Comparison of ENCODE assay signal across 9 cellular contexts in genomic region chr3:130648293-130648692, GRCh38.
"Had no signal": no experiment of that assay in that cellular context is flagged by ENCODE, and none has a peak within 500 bp of the region (broad histone marks: within the 10 kb centered on the region; RNA-seq: fewer than 3 reads in every experiment).

No MANE protein-coding gene starts in this region.

- ATAC-seq: HCT116 had no signal

- H3K27ac ChIP-seq: GM23248 had no signal

- FAIRE-seq: HTR-8/SVneo had no signal

- H3K27ac Mint-ChIP-seq: HFFc6 had no signal

- H3K9me3 ChIP-seq: HAP-1 had no signal

- H3K4me3 ChIP-seq: GM23248, HAP-1 had no signal

- DNase-seq: GM23248, GOT3, H7, HFFc6, IMR-90, KBM-7 had no signal

- H3K4me3 Mint-ChIP-seq: HFFc6 had no signal

- H3K9me3 Mint-ChIP-seq: HFFc6 had no signal

- H3K4me1 ChIP-seq: HAP-1 had no signal

- H3K36me3 ChIP-seq: HAP-1 had no signal
